In the genomic region with DNA sequence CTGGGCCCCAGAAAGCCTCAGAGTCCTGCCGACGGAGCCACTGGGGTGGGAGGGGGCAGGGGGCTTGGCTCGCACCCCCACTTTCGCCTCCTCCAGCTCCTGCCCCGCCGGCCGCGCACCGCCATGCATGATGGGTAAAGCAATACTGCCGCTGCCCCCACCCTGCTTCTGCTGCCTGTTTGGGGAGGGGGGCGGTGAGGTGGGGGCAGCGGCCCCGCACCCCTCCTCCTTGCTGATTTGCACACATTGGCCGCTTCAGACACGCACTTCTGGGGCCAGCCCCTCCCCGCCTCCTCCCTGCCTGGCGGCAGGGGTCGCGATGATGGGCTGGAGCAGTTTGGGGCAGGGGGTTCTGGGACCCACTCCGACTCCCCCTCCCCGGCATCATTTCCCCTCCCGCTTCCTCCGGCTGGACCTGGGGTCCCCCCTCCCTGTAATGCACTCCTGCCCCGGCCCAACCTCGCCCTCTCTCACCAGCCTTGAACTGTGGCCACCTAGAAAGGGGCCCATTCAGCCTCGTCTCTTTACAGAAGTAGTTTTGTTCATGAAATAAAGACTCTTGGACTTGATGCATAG, we compare ENCODE assay signal across 8 cellular contexts. TPM values are rescaled to one million over a fixed set of nuclear protein-coding genes. Genes with fewer than 3 reads are reported as not detected.
A peak's percentile ranks its signal among the peaks of the same experiment; 100 is the strongest.
DNase-seq lines count a peak whose midpoint lies in the region; ATAC-seq and TF ChIP-seq lines count a peak whose summit lies in the region.
"Had no signal": no experiment of that assay in that cellular context is flagged by ENCODE, and none has a peak within 500 bp of the region (broad histone marks: within the 10 kb centered on the region; RNA-seq: fewer than 3 reads in every experiment).

No MANE protein-coding gene starts in this region.

- no peak for ATAC-seq in activated CD8-positive, alpha-beta T cell treated with anti-CD3 and anti-CD28 coated beads, Interleukin-2, amount 10 ng/mL, durations not matched to agents 7 days and 5 days
- ATAC-seq in GM19035 (IDR thresholded peaks at IDR 0.05; ENCODE audit: unreplicated experiment) (no peak), mucosa of descending colon (no peak)

- CTCF ChIA-PET in activated CD8-positive, alpha-beta T cell treated with anti-CD3 and anti-CD28 coated beads, Interleukin-2, amount 10 ng/mL, durations not matched to agents 7 days and 5 days (lab: Charles Lee), result no interaction called here

- H3K27me3 Mint-ChIP-seq in activated CD8-positive, alpha-beta T cell treated with anti-CD3 and anti-CD28 coated beads, Interleukin-2, amount 10 ng/mL, durations not matched to agents 7 days and 5 days (ENCODE audit: low read depth), result peaks cover 15% of the 10 kb centered on the region

- peak overlapping the region; percentile 38 for H3K4me3 Mint-ChIP-seq in activated CD8-positive, alpha-beta T cell treated with anti-CD3 and anti-CD28 coated beads, Interleukin-2, amount 10 ng/mL, durations not matched to agents 7 days and 5 days

- 14 to 28% (median 20%) methylated on average over 14 to 26 of the region's 26 CpGs for WGBS in spleen, 5 donors

- H3K9me3 ChIP-seq in spleen (no peaks in the 10 kb centered on the region), mucosa of descending colon (no peaks in the 10 kb centered on the region)

- peak; percentile 68 for DNase-seq in H7
- no peak for DNase-seq in activated CD8-positive, alpha-beta T cell treated with anti-CD3 and anti-CD28 coated beads, Interleukin-2, amount 10 ng/mL, durations not matched to agents 7 days and 5 days
- peak; percentile 49 for DNase-seq in left kidney (ENCODE audit: low read depth, low spot score)
- DNase-seq in spleen, result no peak
- no peak for DNase-seq in ecto neural progenitor cell (ENCODE audit: low spot score)
- no peak for DNase-seq in mucosa of descending colon
- DNase-seq: NCI-H187 had no signal

- TF ChIP-seq CTCF in spleen (IDR thresholded peaks at IDR 0.05 in 8 of 11, conservative IDR thresholded peaks at IDR 0.05 in 3 of 11) (no peak), mucosa of descending colon (IDR thresholded peaks at IDR 0.05) (no peak)

- H3K36me3 Mint-ChIP-seq in activated CD8-positive, alpha-beta T cell treated with anti-CD3 and anti-CD28 coated beads, Interleukin-2, amount 10 ng/mL, durations not matched to agents 7 days and 5 days (ENCODE audit: low read depth), result no peaks in the 10 kb centered on the region

- no peak for TF ChIP-seq POLR2A in spleen (IDR thresholded peaks at IDR 0.05)

- H3K4me1 Mint-ChIP-seq in activated CD8-positive, alpha-beta T cell treated with anti-CD3 and anti-CD28 coated beads, Interleukin-2, amount 10 ng/mL, durations not matched to agents 7 days and 5 days (ENCODE audit: low read depth), result peaks cover 22% of the 10 kb centered on the region

- H3K27me3 ChIP-seq in H7 (ENCODE audit: control insufficient read depth, insufficient read depth, low read length) (no peaks in the 10 kb centered on the region), spleen (replicated peaks in 1 of 7) (peaks cover 0 to 25% (median 0%) of the 10 kb centered on the region in 7 donors)

- no peak overlapping the region for H3K27ac Mint-ChIP-seq in activated CD8-positive, alpha-beta T cell treated with anti-CD3 and anti-CD28 coated beads, Interleukin-2, amount 10 ng/mL, durations not matched to agents 7 days and 5 days

- H3K36me3 ChIP-seq in H7 (replicated peaks; ENCODE audit: control insufficient read depth, insufficient read depth, low read length) (no peaks in the 10 kb centered on the region; the same call in 1 of the 2 replicates), spleen (no peaks in the 10 kb centered on the region), mucosa of descending colon (ENCODE audit: low read depth) (no peaks in the 10 kb centered on the region)

- POLR2A ChIA-PET in activated CD8-positive, alpha-beta T cell treated with anti-CD3 and anti-CD28 coated beads, Interleukin-2, amount 10 ng/mL, durations not matched to agents 7 days and 5 days (lab: Charles Lee), result no interaction called here

- intact Hi-C loops in spleen (cut with DNase I; ENCODE audit: low total_unique reads) (no loop called here), mucosa of descending colon (cut with DNase I, micrococcal nuclease) (no loop called here)

- H3K4me1 ChIP-seq in spleen (peaks cover 44 to 80% (median 65%) of the 10 kb centered on the region in 6 donors), mucosa of descending colon (ENCODE audit: low read depth) (peaks cover 15% of the 10 kb centered on the region)

- H3K4me3 ChIP-seq in H7 (ENCODE audit: insufficient read depth, low read depth, low read length), result no peak overlapping the region
- H3K4me3 ChIP-seq in spleen, result peak overlapping the region in 6 of 8 donors; percentile 9 to 60 (median 28)
- H3K4me3 ChIP-seq in mucosa of descending colon, result no peak overlapping the region

- H3K9me3 Mint-ChIP-seq in activated CD8-positive, alpha-beta T cell treated with anti-CD3 and anti-CD28 coated beads, Interleukin-2, amount 10 ng/mL, durations not matched to agents 7 days and 5 days (ENCODE audit: insufficient read depth), result no peaks in the 10 kb centered on the region

- H3K27ac ChIP-seq in spleen, result peak overlapping the region in 7 of 8 donors; percentile 27 to 82 (median 79)

RNA-seq across cellular contexts. Expression of gene HPN, which starts 1.6 kb away (rescaled TPM):
- 6.1 and 13.9 TPM in 2 replicates for total RNA-seq in H7 (2014; rRNA removed; shearing (Covaris generic))
- total RNA-seq in activated CD8-positive, alpha-beta T cell treated with anti-CD3 and anti-CD28 coated beads, Interleukin-2, amount 10 ng/mL, durations not matched to agents 7 days and 5 days, result not detected
- total RNA-seq in spleen (1 to 10 TPM; 1.0 to 4.3 (median 2.4) TPM), mucosa of descending colon (under 1 TPM in 2 of 3 donors, not detected in 1; 0.54 to 0.94 TPM)
- polyA plus RNA-seq in spleen, result 1 to 10 TPM in 2 of 3 donors, under 1 TPM in 1; 0.86 to 2.4 (median 1.1) TPM

RNA-seq across cellular contexts. Expression of gene SCN1B, which starts 9.7 kb away (rescaled TPM):
- total RNA-seq in H7 (2014; rRNA removed; shearing (Covaris generic)), result 8.1 and 8.9 TPM in 2 replicates
- total RNA-seq in activated CD8-positive, alpha-beta T cell treated with anti-CD3 and anti-CD28 coated beads, Interleukin-2, amount 10 ng/mL, durations not matched to agents 7 days and 5 days, result under 1 TPM; 0.37 to 0.57 TPM
- total RNA-seq in spleen (10 to 100 TPM; 11.3 to 28.1 (median 16.7) TPM), mucosa of descending colon (1 to 10 TPM; 1.6 to 8.8 (median 3.5) TPM)
- 1 to 10 TPM; 3.7 to 7.4 (median 5.9) TPM for polyA plus RNA-seq in spleen

RNA-seq across cellular contexts. Expression of gene GRAMD1A, which starts 39.8 kb away (rescaled TPM):
- total RNA-seq in H7 (2014; rRNA removed; shearing (Covaris generic)), result 110 and 138 TPM in 2 replicates
- total RNA-seq in activated CD8-positive, alpha-beta T cell treated with anti-CD3 and anti-CD28 coated beads, Interleukin-2, amount 10 ng/mL, durations not matched to agents 7 days and 5 days, result 10 to 100 TPM; 76.2 to 81.8 TPM
- total RNA-seq in spleen (100 to 1,000 TPM in 5 of 7 donors, 10 to 100 TPM in 2; 80.3 to 177 (median 118) TPM), mucosa of descending colon (10 to 100 TPM; 32.5 to 53.1 (median 33.8) TPM)
- 10 to 100 TPM; 30.0 to 63.2 (median 30.4) TPM for polyA plus RNA-seq in spleen

Comparison
In these comparisons a context has a peak if more than half of its experiments do, and no peak if none do; other contexts are left out.
1. DNase-seq: peak in H7 (single experiment) and left kidney (single experiment); none in activated CD8-positive, alpha-beta T cell treated with anti-CD3 and anti-CD28 coated beads, Interleukin-2, amount 10 ng/mL, durations not matched to agents 7 days and 5 days (single experiment), spleen (single experiment), ecto neural progenitor cell (single experiment) and mucosa of descending colon (0 of 3).
2. H3K4me3 ChIP-seq: peak in spleen (6 of 8); none in H7 (single experiment) and mucosa of descending colon (single experiment).